14 cellular contexts compared by ENCODE assay signal in genomic region chr10:6701289-6701688, GRCh38.
DNase-seq lines count a peak whose midpoint lies in the region; ATAC-seq and TF ChIP-seq lines count a peak whose summit lies in the region.
"Had no signal": no experiment of that assay in that cellular context is flagged by ENCODE, and none has a peak within 500 bp of the region (broad histone marks: within the 10 kb centered on the region; RNA-seq: fewer than 3 reads in every experiment).

No MANE protein-coding gene starts in this region.

- CTCF ChIA-PET in SK-N-SH (lab: Yijun Ruan, JAX), result interaction anchor here (1.0 to 3.2 kb wide), 3 partner anchors 19 to 715 kb away, joined by 4 to 16 read pairs (median 6); no protein-coding TSS in a partner anchor

- H3K27ac ChIP-seq in SK-N-SH (ENCODE audit: low read depth in 2 of 2, low read length in 1 of 2), result no peak overlapping the region
- no peak overlapping the region for H3K27ac ChIP-seq in hepatocyte
- no peak overlapping the region for H3K27ac ChIP-seq in left ventricle myocardium inferior (replicated peaks)
- H3K27ac ChIP-seq: sigmoid colon had no signal

- TF ChIP-seq CTCF in GM12875 (IDR thresholded peaks at IDR 0.05; ENCODE audit: borderline replicate concordance, insufficient read depth, low read depth, low read length) (peak; percentile 22; the same call in 1 of the 2 replicates), SK-N-SH (IDR thresholded peaks at IDR 0.05) (peak; percentile 25), hepatocyte (IDR thresholded peaks at IDR 0.05; ENCODE audit: poor library complexity) (peak; percentile 19), left ventricle myocardium inferior (IDR thresholded peaks at IDR 0.05; ENCODE audit: borderline replicate concordance) (no peak)

- no peaks in the 10 kb centered on the region for H4K20me1 ChIP-seq in SK-N-SH (ENCODE audit: insufficient read depth)
- H4K20me1 ChIP-seq in hepatocyte (ENCODE audit: insufficient read depth, poor library complexity, severe bottlenecking), result no peaks in the 10 kb centered on the region

- no peaks in the 10 kb centered on the region for H3F3A ChIP-seq in SK-N-SH (replicated peaks; ENCODE audit: insufficient read depth)

- H3K9me3 ChIP-seq in SK-N-SH, result no peaks in the 10 kb centered on the region
- H3K9me3 ChIP-seq in hepatocyte (ENCODE audit: low read depth), result no peaks in the 10 kb centered on the region
- H3K9me3 ChIP-seq in left ventricle myocardium inferior (replicated peaks), result no peaks in the 10 kb centered on the region
- H3K9me3 ChIP-seq: sigmoid colon had no signal

- H3K27me3 ChIP-seq in SK-N-SH (ENCODE audit: insufficient read depth) (no peaks in the 10 kb centered on the region; the same call in 1 of the 2 replicates), hepatocyte (no peaks in the 10 kb centered on the region), left ventricle myocardium inferior (ENCODE audit: low read depth) (peaks cover 29% of the 10 kb centered on the region)
- H3K27me3 ChIP-seq: sigmoid colon had no signal

- POLR2A ChIA-PET in SK-N-SH (lab: Yijun Ruan, JAX), result no interaction called here

- H3K4me2 ChIP-seq in SK-N-SH (no peak overlapping the region), hepatocyte (no peak overlapping the region)

- H3K4me3 ChIP-seq in GM12875 (ENCODE audit: low read depth, low read length) (no peak overlapping the region), SK-N-SH (ENCODE audit: low read depth in 2 of 2, low read length in 1 of 2) (no peak overlapping the region), hepatocyte (no peak overlapping the region), left ventricle myocardium inferior (no peak overlapping the region)
- H3K4me3 ChIP-seq: sigmoid colon had no signal

- H3K9ac ChIP-seq in SK-N-SH, result no peak overlapping the region

- no peaks in the 10 kb centered on the region for H3K36me3 ChIP-seq in SK-N-SH (replicated peaks in 1 of 2; ENCODE audit: control insufficient read depth in 1 of 2, insufficient read depth in 2 of 2, low read length in 1 of 2)
- no peaks in the 10 kb centered on the region for H3K36me3 ChIP-seq in hepatocyte (replicated peaks; ENCODE audit: insufficient read depth, low read depth)
- no peaks in the 10 kb centered on the region for H3K36me3 ChIP-seq in left ventricle myocardium inferior
- H3K36me3 ChIP-seq: sigmoid colon had no signal

- H3K9me2 ChIP-seq in SK-N-SH (no peaks in the 10 kb centered on the region), hepatocyte (replicated peaks; ENCODE audit: insufficient read depth) (no peaks in the 10 kb centered on the region)

- 87% methylated on average over 7 of the region's 7 CpGs for WGBS in SK-N-SH (ENCODE audit: low lambda C conversion rate)
- 79% methylated on average over 7 of the region's 7 CpGs for WGBS in hepatocyte (ENCODE audit: low lambda C conversion rate, missing lambda C conversion rate)

- TF ChIP-seq EP300 in SK-N-SH (IDR thresholded peaks at IDR 0.05; ENCODE audit: borderline replicate concordance in 1 of 2, low read depth in 1 of 2, low read length in 1 of 2), result no peak

- intact Hi-C loops in left ventricle myocardium inferior (cut with micrococcal nuclease), result no loop called here

- ATAC-seq in HG03565 (IDR thresholded peaks at IDR 0.05; ENCODE audit: unreplicated experiment), result no peak
- ATAC-seq: naive thymus-derived CD8-positive, alpha-beta T cell; stimulated activated naive CD8-positive, alpha-beta T cell treated with anti-CD3 and anti-CD28 coated beads, Interleukin-15, amount 100 ng/mL, for 72 hours had no signal

- no peaks in the 10 kb centered on the region for H3K79me2 ChIP-seq in SK-N-SH (ENCODE audit: insufficient read depth)
- no peaks in the 10 kb centered on the region for H3K79me2 ChIP-seq in hepatocyte

- H3K4me1 ChIP-seq in SK-N-SH (ENCODE audit: control insufficient read depth in 1 of 2, insufficient read depth in 2 of 2, low read depth in 1 of 2, low read length in 1 of 2) (no peaks in the 10 kb centered on the region), hepatocyte (ENCODE audit: insufficient read depth) (no peaks in the 10 kb centered on the region), left ventricle myocardium inferior (no peaks in the 10 kb centered on the region)
- H3K4me1 ChIP-seq: sigmoid colon had no signal

- TF ChIP-seq RAD21 in SK-N-SH (IDR thresholded peaks at IDR 0.05; ENCODE audit: low read length), result 0 out of 2 replicates have a peak, but pooled peaks have one; percentile 18

- DNase-seq in A172 (ENCODE audit: low spot score) (peak; percentile 8), SK-N-SH (no peak), hepatocyte (ENCODE audit: low spot score) (peak; percentile 28), GM19240 (ENCODE audit: insufficient read length, low spot score) (no peak), left ventricle myocardium inferior (no peak), DMS53 (lab: John Stamatoyannopoulos, UW) (no peak)
- DNase-seq: HFFc6; KBM-7; naive thymus-derived CD8-positive, alpha-beta T cell; NCI-H2029; sigmoid colon; stimulated activated naive CD8-positive, alpha-beta T cell treated with anti-CD3 and anti-CD28 coated beads, Interleukin-15, amount 100 ng/mL, for 72 hours had no signal

- H2AFZ ChIP-seq in SK-N-SH (ENCODE audit: low read depth) (no peak overlapping the region), hepatocyte (no peak overlapping the region)

TF ChIP-seq in SK-N-SH, 30 proteins besides CTCF, POLR2A, EP300 and RAD21:
- no peak for TF ChIP-seq TCF12 (IDR thresholded peaks at IDR 0.05)
- peak; percentile 10; the same call in 1 of the 2 replicates for TF ChIP-seq SMC3 (IDR thresholded peaks at IDR 0.05; ENCODE audit: low read depth, low read length)

Comparison
In these comparisons a context has a peak if more than half of its experiments do, and no peak if none do; other contexts are left out.
1. DNase-seq: peak in A172 (single experiment) and hepatocyte (single experiment); none in SK-N-SH (single experiment), GM19240 (single experiment), left ventricle myocardium inferior (single experiment) and DMS53 (single experiment).